Comparison of ENCODE assay signal across 9 cellular contexts in genomic region chr9:6305954-6306563, GRCh38. TPM values are rescaled to one million over a fixed set of nuclear protein-coding genes. Genes with fewer than 3 reads are reported as not detected.
A peak's percentile ranks its signal among the peaks of the same experiment; 100 is the strongest.
DNase-seq lines count a peak whose midpoint lies in the region; ATAC-seq and TF ChIP-seq lines count a peak whose summit lies in the region.
"Had no signal": no experiment of that assay in that cellular context is flagged by ENCODE, and none has a peak within 500 bp of the region (broad histone marks: within the 10 kb centered on the region; RNA-seq: fewer than 3 reads in every experiment).

No MANE protein-coding gene starts in this region.

- intact Hi-C loops in Panc1 (cut with micrococcal nuclease; ENCODE audit: unreplicated experiment): no loop called here
- intact Hi-C loops in posterior vena cava (cut with DNase I): loop anchor here (2.0 to 10.0 kb wide), 3 partner anchors 107 to 421 kb away; no protein-coding TSS in a partner anchor

- BruUV-seq in Panc1 (replicated peaks; lab: Mats Ljungman, UMichigan): no TSS peak

- H3K36me3 ChIP-seq in Panc1 (ENCODE audit: control insufficient read depth, insufficient read depth, low read length) (no peaks in the 10 kb centered on the region), parathyroid adenoma (ENCODE audit: control insufficient read depth, insufficient read depth, low read length) (no peaks in the 10 kb centered on the region)

- H3K4me1 ChIP-seq in Panc1 (ENCODE audit: control insufficient read depth, insufficient read depth, low read length) (no peaks in the 10 kb centered on the region), parathyroid adenoma (no peaks in the 10 kb centered on the region)

- no peak for ATAC-seq in Panc1
- no peak for ATAC-seq in GM19467 (IDR thresholded peaks at IDR 0.05; ENCODE audit: unreplicated experiment)
- ATAC-seq in HG03378 (IDR thresholded peaks at IDR 0.05; ENCODE audit: unreplicated experiment): no peak

- H3K9ac ChIP-seq in parathyroid adenoma: no peak overlapping the region

- in situ Hi-C loops in Caki2 (cut with HindIII; ENCODE audit: low pct_unique_long_range_greater_than_20kb, low sequenced_read_pairs) (no loop called here), Panc1 (cut with HindIII; ENCODE audit: low pct_unique_long_range_greater_than_20kb, low sequenced_read_pairs) (no loop called here)

- CTCF ChIA-PET in Panc1 (lab: Charles Lee): no interaction called here

- H3K4me2 ChIP-seq in parathyroid adenoma (ENCODE audit: low read length): no peak overlapping the region

- H3K27me3 ChIP-seq in Panc1 (ENCODE audit: control insufficient read depth, insufficient read depth, low read length): no peaks in the 10 kb centered on the region
- no peaks in the 10 kb centered on the region for H3K27me3 ChIP-seq in parathyroid adenoma (ENCODE audit: control insufficient read depth, insufficient read depth, low read length)

- H3K9me3 ChIP-seq in Panc1 (ENCODE audit: control insufficient read depth, insufficient read depth, low read depth, low read length): no peaks in the 10 kb centered on the region
- no peaks in the 10 kb centered on the region for H3K9me3 ChIP-seq in parathyroid adenoma (ENCODE audit: control insufficient read depth, low read length)

- H3K27ac ChIP-seq in Panc1 (ENCODE audit: low read length) (no peak overlapping the region), parathyroid adenoma (no peak overlapping the region)

- H3K4me3 ChIP-seq in Panc1 (ENCODE audit: low read depth in 2 of 2, low read length in 2 of 2) (no peak overlapping the region), fibroblast of mammary gland (ENCODE audit: control insufficient read depth, low read depth, low read length) (no peak overlapping the region), parathyroid adenoma (ENCODE audit: low read depth, low read length) (no peak overlapping the region)

- POLR2A ChIA-PET in Panc1 (lab: Charles Lee): no interaction called here

- no peaks in the 10 kb centered on the region for H3K79me2 ChIP-seq in parathyroid adenoma

- TF ChIP-seq CTCF in Panc1 (IDR thresholded peaks at IDR 0.05) (peak; percentile 30; the same call in 1 of the 2 replicates), fibroblast of mammary gland (conservative IDR thresholded peaks at IDR 0.05; ENCODE audit: control insufficient read depth, insufficient read depth, low read depth, low read length) (peak; percentile 67), parathyroid adenoma (IDR thresholded peaks at IDR 0.05) (peak; percentile 38)

- DNase-seq in Caki2 (ENCODE audit: low read depth): peak; percentile 12
- DNase-seq in HT-29 (ENCODE audit: low spot score): peak; percentile 69
- peak; percentile 12 for DNase-seq in Panc1 (ENCODE audit: low read depth, low spot score)
- DNase-seq in fibroblast of mammary gland (ENCODE audit: low read depth): peak; percentile 65
- DNase-seq in posterior vena cava (ENCODE audit: low spot score): no peak

- H2AFZ ChIP-seq in parathyroid adenoma: no peak overlapping the region

RNA-seq across cellular contexts. Expression of gene TPD52L3, which starts 22.1 kb away (rescaled TPM):
- not detected in 2 replicates for total RNA-seq in Caki2 (2014; rRNA removed; shearing (Covaris generic); ENCODE audit: low replicate concordance)
- not detected in 2 replicates for total RNA-seq in HT-29 (2014; rRNA removed; shearing (Covaris generic))
- total RNA-seq in Panc1 (2021; ENCODE audit: unreplicated experiment) (not detected), posterior vena cava (not detected)
- polyA plus RNA-seq in Panc1 (2012; ENCODE audit: insufficient read length): not detected
- polyA plus RNA-seq: IgD-negative memory B cell had no signal
